12 cellular contexts compared by ENCODE assay signal in genomic region chr2:44939074-44940052, GRCh38. TPM values are rescaled to one million over a fixed set of nuclear protein-coding genes. Genes with fewer than 3 reads are reported as not detected.
DNase-seq lines count a peak whose midpoint lies in the region; ATAC-seq and TF ChIP-seq lines count a peak whose summit lies in the region.
"Had no signal": no experiment of that assay in that cellular context is flagged by ENCODE, and none has a peak within 500 bp of the region (broad histone marks: within the 10 kb centered on the region; RNA-seq: fewer than 3 reads in every experiment).

No MANE protein-coding gene starts in this region.

- no peak overlapping the region for H3K27ac Mint-ChIP-seq in CD14-positive monocyte
- H3K27ac Mint-ChIP-seq: activated naive CD4-positive, alpha-beta T cell treated with anti-CD3 and anti-CD28 coated beads, Interleukin-2, amount 50 U/mL, for 24 hours had no signal

- H3K4me3 ChIP-seq in LNCaP clone FGC (ENCODE audit: low read depth, low read length): peak overlapping the region; percentile 28; the same call in 1 of the 2 replicates
- H3K4me3 ChIP-seq in esophagus squamous epithelium: peak overlapping the region in 3 of 4 donors; percentile 16 to 57 (median 24)
- H3K4me3 ChIP-seq in psoas muscle: peak overlapping the region; percentile 65

- DNase-seq in LNCaP clone FGC (ENCODE audit: low read depth) (no peak), esophagus squamous epithelium (lab: John Stamatoyannopoulos, UW) (no peak), psoas muscle (peak in 1 of 2 donors; percentile 46), NCI-H526 treated with DMSO at 0.1 percent for 48 hours (lab: John Stamatoyannopoulos, UW) (no peak), CD14-positive monocyte (ENCODE audit: low spot score) (no peak)
- DNase-seq: EL; midbrain; stimulated activated CD4-positive, alpha-beta T cell treated with anti-CD3 and anti-CD28 coated beads, Interleukin-4, amount 100 ng/mL, for 4 hours had no signal

- H3K36me3 Mint-ChIP-seq in CD14-positive monocyte: peaks cover 2 to 7% of the 10 kb centered on the region in 2 donors
- H3K36me3 Mint-ChIP-seq: activated naive CD4-positive, alpha-beta T cell treated with anti-CD3 and anti-CD28 coated beads, Interleukin-2, amount 50 U/mL, for 24 hours had no signal

- peaks cover 33% of the 10 kb centered on the region for H3K4me1 Mint-ChIP-seq in CD14-positive monocyte

- H3K4me3 Mint-ChIP-seq in CD14-positive monocyte: peak overlapping the region in 1 of 2 donors; percentile 68

- no peaks in the 10 kb centered on the region for H3K36me3 ChIP-seq in ES-I3 (ENCODE audit: insufficient read depth, low read length)
- no peaks in the 10 kb centered on the region for H3K36me3 ChIP-seq in esophagus squamous epithelium
- H3K36me3 ChIP-seq in psoas muscle (ENCODE audit: insufficient read depth in 1 of 2, low read depth in 1 of 2): no peaks in the 10 kb centered on the region

- H3K9me3 ChIP-seq in ES-I3 (ENCODE audit: control insufficient read depth, insufficient read depth, low read length): no peaks in the 10 kb centered on the region
- H3K9me3 ChIP-seq in esophagus squamous epithelium: no peaks in the 10 kb centered on the region
- no peaks in the 10 kb centered on the region for H3K9me3 ChIP-seq in psoas muscle

- TF ChIP-seq POLR2A in esophagus squamous epithelium (IDR thresholded peaks at IDR 0.05): no peak

- peak overlapping the region; percentile 31; the same call in 1 of the 2 replicates for H3K9ac ChIP-seq in ES-I3 (ENCODE audit: low read depth, low read length)

- H3K4me1 ChIP-seq in ES-I3 (ENCODE audit: insufficient read depth, low read length) (no peaks in the 10 kb centered on the region; the same call in none of the 2 replicates), esophagus squamous epithelium (peaks cover 46 to 83% (median 54%) of the 10 kb centered on the region in 3 donors), psoas muscle (peaks cover 18% of the 10 kb centered on the region)

- H3K27me3 Mint-ChIP-seq in CD14-positive monocyte (ENCODE audit: low read depth in 3 of 3): peaks cover 89 to 100% (median 97%) of the 10 kb centered on the region in 3 donors

- H3K27me3 ChIP-seq in esophagus squamous epithelium: peaks cover 53 to 100% (median 80%) of the 10 kb centered on the region in 4 donors
- H3K27me3 ChIP-seq in psoas muscle (ENCODE audit: insufficient read depth in 3 of 3, low read length in 2 of 3): peaks cover 0 to 95% (median 67%) of the 10 kb centered on the region in 3 donors

- intact Hi-C loops in esophagus squamous epithelium (cut with DNase I) (no loop called here), psoas muscle (cut with DNase I) (no loop called here), CD14-positive monocyte (cut with micrococcal nuclease) (loop anchor here in 1 of 2 donors (5.0 kb wide), 1 partner anchor 457 kb away; no protein-coding TSS in a partner anchor)

- no peak overlapping the region for H3K27ac ChIP-seq in esophagus squamous epithelium
- H3K27ac ChIP-seq in psoas muscle: no peak overlapping the region

- no peak for ATAC-seq in psoas muscle
- no peak for ATAC-seq in HG02852 (IDR thresholded peaks at IDR 0.05; ENCODE audit: unreplicated experiment)

- TF ChIP-seq CTCF in LNCaP clone FGC (IDR thresholded peaks at IDR 0.05; ENCODE audit: control insufficient read depth, extremely low read depth, insufficient read depth) (no peak), esophagus squamous epithelium (IDR thresholded peaks at IDR 0.05) (no peak), psoas muscle (IDR thresholded peaks at IDR 0.05) (no peak), CD14-positive monocyte (IDR thresholded peaks at IDR 0.05) (no peak)

- H3K9me3 Mint-ChIP-seq in CD14-positive monocyte: peaks cover 0 to 43% (median 11%) of the 10 kb centered on the region in 7 donors
- H3K9me3 Mint-ChIP-seq: activated naive CD4-positive, alpha-beta T cell treated with anti-CD3 and anti-CD28 coated beads, Interleukin-2, amount 50 U/mL, for 24 hours had no signal

- 20 to 22% methylated on average over 22 of the region's 46 CpGs for WGBS in esophagus squamous epithelium, 2 donors
- WGBS in psoas muscle, 3 donors: 27 to 35% (median 27%) methylated on average over 37 to 46 of the region's 46 CpGs

RNA-seq across cellular contexts. Expression of gene SIX3, which starts 2.1 kb away (rescaled TPM):
- total RNA-seq in esophagus squamous epithelium (not detected), psoas muscle (under 1 TPM in 1 of 4 donors, not detected in 3; 0.20 TPM)
- polyA plus RNA-seq in psoas muscle (under 1 TPM in 1 of 3 donors, not detected in 2; 0.01 TPM), CD14-positive monocyte (not detected)
- polyA plus RNA-seq: esophagus had no signal
